In genomic region chr14:34474187-34474679, GRCh38 we compare ENCODE assay signal across 23 cellular contexts.
"Had no signal": no experiment of that assay in that cellular context is flagged by ENCODE, and none has a peak within 500 bp of the region (broad histone marks: within the 10 kb centered on the region; RNA-seq: fewer than 3 reads in every experiment).

No MANE protein-coding gene starts in this region.

- H3K4me1 ChIP-seq: Peyer's patch, SJCRH30 had no signal

- H3K9me3 ChIP-seq: MG63, Peyer's patch had no signal

- H3K27me3 ChIP-seq: MG63, Peyer's patch, SJCRH30 had no signal

- DNase-seq: IMR-90, Karpas-422, KG1, MG63, NCI-H1092, NCI-H1105 treated with DMSO at 0.1 percent for 48 hours, NCI-H1417 treated with DMSO at 0.1 percent for 48 hours, NCI-H146, NCI-H1694 treated with DMSO at 0.1 percent for 48 hours, NCI-H1930, NCI-H2081, NCI-H2107, NCI-H345, NCI-H446 treated with DMSO at 0.1 percent for 48 hours, NCI-H510A treated with DMSO at 0.1 percent for 48 hours, NCI-H526, PC-3, SHP77 treated with DMSO at 0.1 percent for 48 hours, SJCRH30, T-helper 1 cell had no signal

- H3K27ac ChIP-seq: Peyer's patch, SJCRH30 had no signal

- ATAC-seq: PC-3, Right ventricle myocardium inferior, SK-N-SH treated with all-trans-retinoic acid at 6 μM for 48 hours had no signal

- H3K36me3 ChIP-seq: MG63, Peyer's patch, SJCRH30 had no signal

- H3K4me3 ChIP-seq: MG63, Peyer's patch, SJCRH30 had no signal
